ENCODE assay signal across 8 cellular contexts in the genomic region with DNA sequence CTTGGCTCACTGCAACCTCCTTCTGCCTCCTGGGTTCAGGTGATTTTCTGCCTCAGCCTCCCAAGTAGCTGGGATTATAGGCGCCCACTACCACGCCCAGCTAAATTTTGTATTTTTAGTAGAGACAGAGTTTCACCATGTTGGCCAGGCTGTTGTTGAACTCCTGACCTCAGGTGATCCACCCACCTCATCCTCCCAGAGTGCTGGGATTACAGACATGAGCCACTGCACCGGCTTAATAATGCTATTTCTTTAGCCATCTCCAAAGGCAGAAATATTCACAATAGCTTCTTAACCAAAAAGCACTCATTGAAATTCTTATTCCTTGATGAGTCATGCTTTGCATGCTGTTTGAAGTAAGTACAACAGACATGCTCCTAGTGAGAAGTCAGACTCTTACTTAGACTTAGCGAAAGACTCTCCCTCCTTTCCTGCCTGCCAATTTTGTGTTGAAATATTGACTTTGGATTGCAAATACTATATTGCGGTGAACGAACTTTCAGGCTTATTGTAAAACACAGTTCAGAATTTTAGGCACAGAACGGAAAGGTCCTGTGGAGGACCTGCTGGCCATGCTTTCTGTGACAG. TPM values are rescaled to one million over a fixed set of nuclear protein-coding genes. Genes with fewer than 3 reads are reported as not detected.
DNase-seq lines count a peak whose midpoint lies in the region; TF ChIP-seq lines count a peak whose summit lies in the region.

No MANE protein-coding gene starts in this region.

- 57 to 67% (median 62%) methylated on average over 7 of the region's 7 CpGs for WGBS in ovary, 3 donors

- peak; percentile 72 for DNase-seq in A172 (ENCODE audit: low spot score)
- DNase-seq in HAP-1 (ENCODE audit: low spot score in 2 of 2) = peak; percentile 26 to 67
- no peak for DNase-seq in vagina (ENCODE audit: extremely low spot score in 2 of 2)
- DNase-seq in islet precursor cell = no peak
- DNase-seq in medulla oblongata (ENCODE audit: extremely low spot score) = no peak
- no peak for DNase-seq in ovary

- TF ChIP-seq POLR2A in vagina (IDR thresholded peaks at IDR 0.05) (no peak), ovary (IDR thresholded peaks at IDR 0.05) (no peak)

- peak overlapping the region; percentile 10 for H3K4me3 ChIP-seq in HAP-1
- peak overlapping the region; percentile 15; the same call in 1 of the 2 replicates for H3K4me3 ChIP-seq in WI38 (ENCODE audit: low read depth, low read length)
- peak overlapping the region; percentile 39 for H3K4me3 ChIP-seq in iPS-20b (ENCODE audit: low read length)
- no peak overlapping the region for H3K4me3 ChIP-seq in vagina
- no peak overlapping the region for H3K4me3 ChIP-seq in ovary

- no peak overlapping the region for H3K9ac ChIP-seq in iPS-20b (ENCODE audit: low read depth, low read length)

- H3K9me3 ChIP-seq in HAP-1 = no peaks in the 10 kb centered on the region
- no peaks in the 10 kb centered on the region for H3K9me3 ChIP-seq in iPS-20b (ENCODE audit: insufficient read depth, low read depth, low read length)
- no peaks in the 10 kb centered on the region for H3K9me3 ChIP-seq in vagina
- H3K9me3 ChIP-seq in ovary = no peaks in the 10 kb centered on the region

- in situ Hi-C loops in HAP-1 (cut with MboI; ENCODE audit: low sequenced_read_pairs) = loop anchor here (10.0 kb wide), 1 partner anchor 139 kb away; the partner anchor contains the start of gene SLC35F5

- TF ChIP-seq CTCF in WI38 (IDR thresholded peaks at IDR 0.05; ENCODE audit: low read depth, low read length) = no peak
- no peak for TF ChIP-seq CTCF in vagina (IDR thresholded peaks at IDR 0.05)
- no peak for TF ChIP-seq CTCF in ovary (IDR thresholded peaks at IDR 0.05)

- no peaks in the 10 kb centered on the region for H3K36me3 ChIP-seq in HAP-1 (replicated peaks)
- peaks cover 6% of the 10 kb centered on the region; the same call in 1 of the 2 replicates for H3K36me3 ChIP-seq in iPS-20b (ENCODE audit: insufficient read depth, low read depth, low read length)
- H3K36me3 ChIP-seq in vagina = no peaks in the 10 kb centered on the region
- no peaks in the 10 kb centered on the region for H3K36me3 ChIP-seq in ovary

- no peak overlapping the region for H3K27ac ChIP-seq in iPS-20b (ENCODE audit: low read length)
- H3K27ac ChIP-seq in vagina = peak overlapping the region; percentile 24
- no peak overlapping the region for H3K27ac ChIP-seq in ovary

- intact Hi-C loops in vagina (cut with DNase I) = loop anchor here (5.0 kb wide), 1 partner anchor 137 kb away; the partner anchor contains the start of gene SLC35F5
- intact Hi-C loops in ovary (cut with DNase I) = no loop called here

- TF ChIP-seq EP300 in ovary (IDR thresholded peaks at IDR 0.05) = no peak

- H3K4me1 ChIP-seq in HAP-1 (peaks cover 61% of the 10 kb centered on the region), iPS-20b (ENCODE audit: insufficient read depth, low read length) (peaks cover 61% of the 10 kb centered on the region), vagina (peaks cover 82% of the 10 kb centered on the region), ovary (ENCODE audit: insufficient read depth) (peaks cover 5% of the 10 kb centered on the region)

- H3K27me3 ChIP-seq in HAP-1 (ENCODE audit: low read depth) (no peaks in the 10 kb centered on the region), iPS-20b (ENCODE audit: insufficient read depth, low read length) (no peaks in the 10 kb centered on the region), vagina (no peaks in the 10 kb centered on the region), ovary (no peaks in the 10 kb centered on the region)

RNA-seq across cellular contexts. Expression of gene ACTR3, which starts 4.4 kb away (rescaled TPM):
- total RNA-seq in A172 (2014; rRNA removed; shearing (Covaris generic)) = 402 and 425 TPM in 2 replicates
- total RNA-seq in vagina (105 TPM), ovary (100 to 1,000 TPM in 5 of 7 donors, 10 to 100 TPM in 2; 42.1 to 167 (median 133) TPM)
- polyA plus RNA-seq in ovary = 100 to 1,000 TPM in 1 of 2 donors, 10 to 100 TPM in 1; 41.7 to 166 TPM

Comparison
In these comparisons a context has a peak if more than half of its experiments do, and no peak if none do; other contexts are left out.
1. DNase-seq: peak in A172 (single experiment) and HAP-1 (2 of 2); none in vagina (0 of 2), islet precursor cell (single experiment), medulla oblongata (single experiment) and ovary (0 of 5).
2. H3K4me3 ChIP-seq: peak in HAP-1 (single experiment), WI38 (single experiment) and iPS-20b (single experiment); none in vagina (0 of 2) and ovary (single experiment).